8 cellular contexts compared by ENCODE assay signal in genomic region chr19:14479985-14480694, GRCh38. TPM values are rescaled to one million over a fixed set of nuclear protein-coding genes. Genes with fewer than 3 reads are reported as not detected.
DNase-seq lines count a peak whose midpoint lies in the region; ATAC-seq and TF ChIP-seq lines count a peak whose summit lies in the region.

No MANE protein-coding gene starts in this region.

- H3K4me3 Mint-ChIP-seq in activated CD4-positive, alpha-beta T cell treated with anti-CD3 and anti-CD28 coated beads for 36 hours, result no peak overlapping the region

- H3K27me3 ChIP-seq in BLaER1, result no peaks in the 10 kb centered on the region
- H3K27me3 ChIP-seq in colonic mucosa, result peaks cover under 1% of the 10 kb centered on the region

- peak; percentile 60 for ATAC-seq in activated CD4-positive, alpha-beta T cell treated with anti-CD3 and anti-CD28 coated beads for 36 hours
- peak; percentile 39 for ATAC-seq in stimulated activated naive CD8-positive, alpha-beta T cell treated with anti-CD3 and anti-CD28 coated beads, Interleukin-15, Interleukin-2, amounts not matched to agents 100 U/mL and 50 U/mL, for 24 hours
- ATAC-seq in GM18870 (IDR thresholded peaks at IDR 0.05; ENCODE audit: unreplicated experiment), result no peak

- peak overlapping the region; percentile 73 for H3K4me2 ChIP-seq in BLaER1

- H3K4me1 ChIP-seq in BLaER1 (peaks cover 48% of the 10 kb centered on the region), colonic mucosa (peaks cover under 1% of the 10 kb centered on the region)

- no peaks in the 10 kb centered on the region for H3K27me3 Mint-ChIP-seq in activated CD4-positive, alpha-beta T cell treated with anti-CD3 and anti-CD28 coated beads for 36 hours

- H3K9ac ChIP-seq in BLaER1 (peak overlapping the region; percentile 10; the same call in 1 of the 2 replicates), colonic mucosa (ENCODE audit: low read depth in 2 of 2, low read length in 2 of 2) (no peak overlapping the region)

- POLR2A ChIA-PET in activated CD4-positive, alpha-beta T cell treated with anti-CD3 and anti-CD28 coated beads for 36 hours (lab: Charles Lee), result interaction anchor here (0.9 kb wide), 1 partner anchor 15 kb away, joined by 4 read pairs; no protein-coding TSS in a partner anchor

- H3K27ac ChIP-seq in BLaER1 (peak overlapping the region; percentile 51; the same call in 1 of the 2 replicates), colonic mucosa (no peak overlapping the region)

- intact Hi-C loops in activated CD4-positive, alpha-beta T cell treated with anti-CD3 and anti-CD28 coated beads for 36 hours (cut with DNase I, micrococcal nuclease), result loop anchor here (1.0 to 10.0 kb wide), 4 partner anchors 48 to 598 kb away; partner anchors contain the start of gene DDX39A (in 1 of the 2)
- intact Hi-C loops in colonic mucosa (cut with DNase I), result loop anchor here (10.0 kb wide), 2 partner anchors 45 to 335 kb away; partner anchors contain the start of gene PKN1

- DNase-seq in HUDEP-2 (lab: John Stamatoyannopoulos, UW; ENCODE audit: unreplicated experiment in 76 of 76) (peak in 53 of 76 experiments; percentile 4 to 69 (median 41)), colonic mucosa (no peak), mesenteric fat pad (ENCODE audit: low spot score) (peak; percentile 91), NCI-H2171 treated with DMSO at 0.1 percent for 48 hours (lab: John Stamatoyannopoulos, UW) (no peak)
- DNase-seq in activated CD4-positive, alpha-beta T cell treated with anti-CD3 and anti-CD28 coated beads for 36 hours, result peak; percentile 84
- peak; percentile 84 for DNase-seq in stimulated activated naive CD8-positive, alpha-beta T cell treated with anti-CD3 and anti-CD28 coated beads, Interleukin-15, Interleukin-2, amounts not matched to agents 100 U/mL and 50 U/mL, for 24 hours

- no peak overlapping the region for H3K27ac Mint-ChIP-seq in activated CD4-positive, alpha-beta T cell treated with anti-CD3 and anti-CD28 coated beads for 36 hours

- peaks cover 14% of the 10 kb centered on the region for H3K4me1 Mint-ChIP-seq in activated CD4-positive, alpha-beta T cell treated with anti-CD3 and anti-CD28 coated beads for 36 hours

- H3K9me3 Mint-ChIP-seq in activated CD4-positive, alpha-beta T cell treated with anti-CD3 and anti-CD28 coated beads for 36 hours (ENCODE audit: low read depth), result no peaks in the 10 kb centered on the region

- peak; percentile 84 for TF ChIP-seq CTCF in colonic mucosa (IDR thresholded peaks at IDR 0.05)

- peaks cover 26% of the 10 kb centered on the region for H3K36me3 ChIP-seq in BLaER1
- peaks cover 6% of the 10 kb centered on the region for H3K36me3 ChIP-seq in colonic mucosa

- H3K4me3 ChIP-seq in BLaER1, result no peak overlapping the region
- no peak overlapping the region for H3K4me3 ChIP-seq in colonic mucosa

- no peaks in the 10 kb centered on the region for H3K9me3 ChIP-seq in BLaER1
- no peaks in the 10 kb centered on the region for H3K9me3 ChIP-seq in colonic mucosa

- no peaks in the 10 kb centered on the region for H4K20me1 ChIP-seq in BLaER1

- H3K36me3 Mint-ChIP-seq in activated CD4-positive, alpha-beta T cell treated with anti-CD3 and anti-CD28 coated beads for 36 hours (ENCODE audit: low read depth), result peaks cover 6% of the 10 kb centered on the region

- CTCF ChIA-PET in activated CD4-positive, alpha-beta T cell treated with anti-CD3 and anti-CD28 coated beads for 36 hours (lab: Charles Lee), result interaction anchor here (0.5 to 2.7 kb wide), 24 partner anchors 8 to 618 kb away, joined by 3 to 17 read pairs (median 4); partner anchors contain the start of genes ASF1B, GIPC1 and PKN1

RNA-seq across cellular contexts. Expression of gene PTGER1, which starts 5.0 kb away (rescaled TPM):
- under 1 TPM; 0.16 to 0.25 TPM for total RNA-seq in activated CD4-positive, alpha-beta T cell treated with anti-CD3 and anti-CD28 coated beads for 36 hours
- under 1 TPM; 0.35 to 0.72 TPM for total RNA-seq in colonic mucosa
- 0.55 TPM for total RNA-seq in mesenteric fat pad

RNA-seq across cellular contexts. Expression of gene GIPC1, which starts 15.8 kb away (rescaled TPM):
- 10 to 100 TPM; 19.3 to 25.7 TPM for total RNA-seq in activated CD4-positive, alpha-beta T cell treated with anti-CD3 and anti-CD28 coated beads for 36 hours
- 100 to 1,000 TPM; 281 to 404 TPM for total RNA-seq in colonic mucosa
- 75.7 TPM for total RNA-seq in mesenteric fat pad

RNA-seq across cellular contexts. Expression of gene DNAJB1, which starts 38.1 kb away (rescaled TPM):
- 10 to 100 TPM; 69.3 to 72.6 TPM for total RNA-seq in activated CD4-positive, alpha-beta T cell treated with anti-CD3 and anti-CD28 coated beads for 36 hours
- total RNA-seq in colonic mucosa (100 to 1,000 TPM; 127 to 148 TPM), mesenteric fat pad (111 TPM)

RNA-seq across cellular contexts. Expression of gene PKN1, which starts 47.0 kb away (rescaled TPM):
- 100 to 1,000 TPM; 173 to 176 TPM for total RNA-seq in activated CD4-positive, alpha-beta T cell treated with anti-CD3 and anti-CD28 coated beads for 36 hours
- total RNA-seq in colonic mucosa, result 10 to 100 TPM; 35.9 to 37.5 TPM
- 142 TPM for total RNA-seq in mesenteric fat pad

RNA-seq across cellular contexts. Expression of gene TECR, which starts 49.3 kb away (rescaled TPM):
- 100 to 1,000 TPM; 106 to 145 TPM for total RNA-seq in activated CD4-positive, alpha-beta T cell treated with anti-CD3 and anti-CD28 coated beads for 36 hours
- 100 to 1,000 TPM; 136 to 201 TPM for total RNA-seq in colonic mucosa
- 119 TPM for total RNA-seq in mesenteric fat pad

Comparison
In these comparisons a context has a peak if more than half of its experiments do, and no peak if none do; other contexts are left out.
1. DNase-seq: peak in HUDEP-2 (53 of 76), activated CD4-positive, alpha-beta T cell treated with anti-CD3 and anti-CD28 coated beads for 36 hours (single experiment), mesenteric fat pad (single experiment) and stimulated activated naive CD8-positive, alpha-beta T cell treated with anti-CD3 and anti-CD28 coated beads, Interleukin-15, Interleukin-2, amounts not matched to agents 100 U/mL and 50 U/mL, for 24 hours (single experiment); none in colonic mucosa (single experiment) and NCI-H2171 treated with DMSO at 0.1 percent for 48 hours (single experiment).